Comparison of ENCODE assay signal across 27 cellular contexts in genomic region chr10:77361846-77362245, GRCh38.
"Had no signal": no experiment of that assay in that cellular context is flagged by ENCODE, and none has a peak within 500 bp of the region (broad histone marks: within the 10 kb centered on the region; RNA-seq: fewer than 3 reads in every experiment).

No MANE protein-coding gene starts in this region.

- H3K36me3 ChIP-seq: gastrocnemius medialis, heart left ventricle, neutrophil, prostate gland, right atrium auricular region, tibial artery, upper lobe of left lung had no signal

- H3K9me3 ChIP-seq: gastrocnemius medialis, heart left ventricle, neutrophil, prostate gland, right atrium auricular region, testis, tibial artery, upper lobe of left lung had no signal

- DNase-seq: cerebellar nuclear complex; dorsolateral prefrontal cortex; effector CD4-positive, alpha-beta T cell; foreskin fibroblast; gastrocnemius medialis; heart left ventricle; kidney; midbrain; natural killer cell; stimulated activated CD4-positive, alpha-beta T cell treated with anti-CD3 and anti-CD28 coated beads, Interleukin-4, amount 100 ng/mL, for 4 hours; stimulated activated naive CD8-positive, alpha-beta T cell treated with anti-CD3 and anti-CD28 coated beads, Interleukin-15, Interleukin-2, amounts not matched to agents 100 U/mL and 50 U/mL, for 24 hours; substantia nigra; testis; tibial artery had no signal

- H3K9me3 Mint-ChIP-seq: memory B cell; natural killer cell; stimulated activated memory B cell treated with anti-CD40 and anti-IgM and Interleukin-4, amounts not matched to agents 10 μg/mL and 1 μg/mL and 100 μg/mL, for 72 hours had no signal

- H3K27me3 Mint-ChIP-seq: memory B cell had no signal

- H3K27ac Mint-ChIP-seq: memory B cell; natural killer cell; stimulated activated memory B cell treated with anti-CD40 and anti-IgM and Interleukin-4, amounts not matched to agents 10 μg/mL and 1 μg/mL and 100 μg/mL, for 72 hours had no signal

- H3K4me3 Mint-ChIP-seq: memory B cell; natural killer cell; stimulated activated memory B cell treated with anti-CD40 and anti-IgM and Interleukin-4, amounts not matched to agents 10 μg/mL and 1 μg/mL and 100 μg/mL, for 72 hours had no signal

- H3K4me2 ChIP-seq: hepatocyte had no signal

- H2AFZ ChIP-seq: hepatocyte, parathyroid adenoma had no signal

- H3K27ac ChIP-seq: epithelial cell of prostate, gastrocnemius medialis, hepatocyte, neutrophil, parathyroid adenoma, prostate gland, right atrium auricular region, testis, tibial artery, upper lobe of left lung had no signal

- H3K4me1 Mint-ChIP-seq: memory B cell; natural killer cell; stimulated activated memory B cell treated with anti-CD40 and anti-IgM and Interleukin-4, amounts not matched to agents 10 μg/mL and 1 μg/mL and 100 μg/mL, for 72 hours had no signal

- ATAC-seq: esophagus mucosa; gastrocnemius medialis; heart left ventricle; left lobe of liver; natural killer cell; sciatic nerve; stimulated activated memory B cell treated with anti-CD40 and anti-IgM and Interleukin-4, amounts not matched to agents 10 μg/mL and 1 μg/mL and 100 μg/mL, for 72 hours; stimulated activated naive CD8-positive, alpha-beta T cell treated with anti-CD3 and anti-CD28 coated beads, Interleukin-15, Interleukin-2, amounts not matched to agents 100 U/mL and 50 U/mL, for 24 hours had no signal

- H3K36me3 Mint-ChIP-seq: memory B cell; natural killer cell; stimulated activated memory B cell treated with anti-CD40 and anti-IgM and Interleukin-4, amounts not matched to agents 10 μg/mL and 1 μg/mL and 100 μg/mL, for 72 hours had no signal

- H3K4me3 ChIP-seq: dorsolateral prefrontal cortex, gastrocnemius medialis, heart left ventricle, hepatocyte, lung, prostate gland, right atrium auricular region, testis, tibial artery, upper lobe of left lung had no signal

- H3K79me2 ChIP-seq: hepatocyte, parathyroid adenoma had no signal

- H3K4me1 ChIP-seq: heart left ventricle, parathyroid adenoma, prostate gland, right atrium auricular region, testis, upper lobe of left lung had no signal

- H3K27me3 ChIP-seq: dorsolateral prefrontal cortex, gastrocnemius medialis, hepatocyte, right atrium auricular region, testis, tibial artery, upper lobe of left lung had no signal
